ENCODE assay signal across 9 cellular contexts in genomic region chr17:62824290-62825135, GRCh38. TPM values are rescaled to one million over a fixed set of nuclear protein-coding genes. Genes with fewer than 3 reads are reported as not detected.
DNase-seq lines count a peak whose midpoint lies in the region; ATAC-seq, FAIRE-seq and TF ChIP-seq lines count a peak whose summit lies in the region.
"Had no signal": no experiment of that assay in that cellular context is flagged by ENCODE, and none has a peak within 500 bp of the region (broad histone marks: within the 10 kb centered on the region; RNA-seq: fewer than 3 reads in every experiment).

No MANE protein-coding gene starts in this region.

- H4K20me1 ChIP-seq in H1 (replicated peaks in 1 of 2; ENCODE audit: control insufficient read depth in 1 of 2, insufficient read depth in 2 of 2, low read length in 2 of 2): no peaks in the 10 kb centered on the region

- no peak overlapping the region for H4K91ac ChIP-seq in H1 (replicated peaks; ENCODE audit: insufficient read length, low read length)

- no peak for TF ChIP-seq EP300 in H1 (IDR thresholded peaks at IDR 0.05; ENCODE audit: borderline replicate concordance in 1 of 2, low read depth in 2 of 2, low read length in 2 of 2)

- peak overlapping the region in 3 of 4 experiments; percentile 3 to 31 (median 10); a peak in 4 of 8 replicates for H3K4me3 ChIP-seq in H1 (ENCODE audit: extremely low read depth in 1 of 4, insufficient read depth in 2 of 4, low read depth in 3 of 4, low read length in 4 of 4)

- H4K5ac ChIP-seq in H1 (ENCODE audit: insufficient read length, low read depth, low read length): no peak overlapping the region

- POLR2A ChIA-PET in H1 (lab: Charles Lee; ENCODE audit: partially characterized antibody): interaction anchor here (0.6 to 1.8 kb wide), 2 partner anchors 40 to 142 kb away, joined by 3 to 5 read pairs; partner anchors contain the start of gene TANC2
- POLR2A ChIA-PET in activated CD8-positive, alpha-beta T cell treated with anti-CD3 and anti-CD28 coated beads for 36 hours (lab: Charles Lee): no interaction called here

- H2BK20ac ChIP-seq in H1 (ENCODE audit: low read length): no peak overlapping the region; the same call in 1 of the 2 replicates

- no peak for ATAC-seq in activated CD8-positive, alpha-beta T cell treated with anti-CD3 and anti-CD28 coated beads for 36 hours
- ATAC-seq in HG03520 (IDR thresholded peaks at IDR 0.05; ENCODE audit: unreplicated experiment): no peak

- no peak overlapping the region for H3K14ac ChIP-seq in H1 (ENCODE audit: insufficient read length)

- H4K8ac ChIP-seq in H1 (ENCODE audit: extremely low read depth, insufficient read depth, low read length): no peak overlapping the region

- TF ChIP-seq POLR2A in H1 (IDR thresholded peaks at IDR 0.05; ENCODE audit: control extremely low read depth in 1 of 2, low read depth in 2 of 2, low read length in 2 of 2): no peak

- H3K4me2 ChIP-seq in H1 (ENCODE audit: insufficient read depth in 1 of 2, low read depth in 2 of 2, low read length in 2 of 2): peak overlapping the region; percentile 49 to 69

- H3K9ac ChIP-seq in H1 (replicated peaks in 1 of 4; ENCODE audit: extremely low read depth in 1 of 4, low read depth in 3 of 4, low read length in 3 of 4): no peak overlapping the region

- no peaks in the 10 kb centered on the region for H3K79me2 ChIP-seq in H1 (ENCODE audit: control insufficient read depth in 1 of 2, insufficient read depth in 2 of 2, low read length in 2 of 2)

- CTCF ChIA-PET in H1 (lab: Charles Lee; ENCODE audit: partially characterized antibody): interaction anchor here (0.6 to 1.3 kb wide), 4 partner anchors 15 to 539 kb away, joined by 3 to 7 read pairs (median 3); no protein-coding TSS in a partner anchor
- CTCF ChIA-PET in activated CD8-positive, alpha-beta T cell treated with anti-CD3 and anti-CD28 coated beads for 36 hours (lab: Charles Lee): no interaction called here

- no peak overlapping the region for H2BK15ac ChIP-seq in H1 (ENCODE audit: low read length)

- peak overlapping the region in 2 of 3 experiments; percentile 33 to 54 for H3K27ac Mint-ChIP-seq in nephron
- no peak overlapping the region for H3K27ac Mint-ChIP-seq in activated CD8-positive, alpha-beta T cell treated with anti-CD3 and anti-CD28 coated beads for 36 hours

- peak in 1 of 2 experiments; percentile 11; a peak in 1 of 4 replicates for TF ChIP-seq RAD21 in H1 (IDR thresholded peaks at IDR 0.05 in 1 of 2, conservative IDR thresholded peaks at IDR 0.05 in 1 of 2; ENCODE audit: low read depth in 2 of 2, low read length in 2 of 2)

- TF ChIP-seq CTCF in H1 (IDR thresholded peaks at IDR 0.05; ENCODE audit: control extremely low read depth in 1 of 3, insufficient read depth in 1 of 3, low read depth in 1 of 3, low read length in 3 of 3) (no peak), nephron (IDR thresholded peaks at IDR 0.05; ENCODE audit: unreplicated experiment in 3 of 3) (no peak)
- no peak for TF ChIP-seq CTCF in activated CD8-positive, alpha-beta T cell treated with anti-CD3 and anti-CD28 coated beads for 36 hours (IDR thresholded peaks at IDR 0.05)

- no peaks in the 10 kb centered on the region for H3K36me3 Mint-ChIP-seq in nephron (ENCODE audit: low read depth)
- no peaks in the 10 kb centered on the region for H3K36me3 Mint-ChIP-seq in activated CD8-positive, alpha-beta T cell treated with anti-CD3 and anti-CD28 coated beads for 36 hours (ENCODE audit: low read depth)

- H2BK12ac ChIP-seq in H1 (ENCODE audit: low read depth, low read length): no peak overlapping the region

- peaks cover 0 to 17% (median 8%) of the 10 kb centered on the region in 4 experiments; a peak in 4 of 7 replicates for H3K4me1 ChIP-seq in H1 (replicated peaks in 1 of 4; ENCODE audit: control insufficient read depth in 3 of 4, insufficient read depth in 4 of 4, low read length in 3 of 4)

- H3K9me3 Mint-ChIP-seq in nephron: no peaks in the 10 kb centered on the region
- H3K9me3 Mint-ChIP-seq in activated CD8-positive, alpha-beta T cell treated with anti-CD3 and anti-CD28 coated beads for 36 hours: no peaks in the 10 kb centered on the region

- DNase-seq in GM03348 (ENCODE audit: low spot score): peak; percentile 88
- peak; percentile 52 to 88 for DNase-seq in NOMO-1 (lab: John Stamatoyannopoulos, UW; ENCODE audit: unreplicated experiment in 2 of 2)
- DNase-seq in H1 (ENCODE audit: low read depth in 1 of 2, low spot score in 2 of 2): peak in 1 of 2 experiments; percentile 79
- no peak for DNase-seq in activated CD8-positive, alpha-beta T cell treated with anti-CD3 and anti-CD28 coated beads for 36 hours
- DNase-seq in NCI-H128 (lab: John Stamatoyannopoulos, UW; ENCODE audit: unreplicated experiment): no peak
- DNase-seq in NCI-H2171 treated with DMSO at 0.1 percent for 48 hours (lab: John Stamatoyannopoulos, UW): no peak

- no peaks in the 10 kb centered on the region for H3K36me3 ChIP-seq in H1 (ENCODE audit: control insufficient read depth in 2 of 4, insufficient read depth in 4 of 4, low read length in 3 of 4)

- 33% methylated on average over 7 of the region's 7 CpGs; no CpG with 5 or more reads in 1 of the 2 experiments for WGBS in H1 (ENCODE audit: extremely low coverage in 1 of 2, insufficient coverage in 1 of 2, insufficient read length in 1 of 2, insufficient replicate concordance in 2 of 2, low coverage in 1 of 2, low lambda C conversion rate in 2 of 2, missing lambda C conversion rate in 1 of 2), 2 experiments

- peak; percentile 69 for FAIRE-seq in H1 (lab: Jason Lieb, UNC)
- FAIRE-seq: G401.6 had no signal

- no peak overlapping the region for H3K23ac ChIP-seq in H1 (ENCODE audit: insufficient read length)

- no peak overlapping the region for H2AK5ac ChIP-seq in H1 (ENCODE audit: low read depth, low read length)

- no peak overlapping the region for H2BK5ac ChIP-seq in H1 (ENCODE audit: low read depth, low read length)

- H3K56ac ChIP-seq in H1 (replicated peaks; ENCODE audit: insufficient read length, low read depth, low read length): no peak overlapping the region

- no peak overlapping the region for H2BK120ac ChIP-seq in H1 (replicated peaks; ENCODE audit: low read depth, low read length)

- no peaks in the 10 kb centered on the region for H3K9me3 ChIP-seq in H1 (ENCODE audit: insufficient read depth in 2 of 2, low read depth in 1 of 2, low read length in 1 of 2)

- H3K23me2 ChIP-seq in H1 (ENCODE audit: low read depth, low read length): no peaks in the 10 kb centered on the region

- no peak overlapping the region; the same call in 1 of the 2 replicates for H2AFZ ChIP-seq in H1 (ENCODE audit: low read length)

- no peak overlapping the region for H3K4me3 Mint-ChIP-seq in nephron
- H3K4me3 Mint-ChIP-seq in activated CD8-positive, alpha-beta T cell treated with anti-CD3 and anti-CD28 coated beads for 36 hours: no peak overlapping the region

- no peak overlapping the region for H3K27ac ChIP-seq in H1 (ENCODE audit: low read depth, low read length)

- no peak overlapping the region for H3K18ac ChIP-seq in H1 (ENCODE audit: extremely low read depth, low read length)

- peaks cover 48% of the 10 kb centered on the region for H3K4me1 Mint-ChIP-seq in nephron
- peaks cover 3% of the 10 kb centered on the region for H3K4me1 Mint-ChIP-seq in activated CD8-positive, alpha-beta T cell treated with anti-CD3 and anti-CD28 coated beads for 36 hours (ENCODE audit: low read depth)

- no peaks in the 10 kb centered on the region for H3K79me1 ChIP-seq in H1 (ENCODE audit: low read depth, low read length)

- no peaks in the 10 kb centered on the region for H3K27me3 Mint-ChIP-seq in nephron (ENCODE audit: low read depth)
- H3K27me3 Mint-ChIP-seq in activated CD8-positive, alpha-beta T cell treated with anti-CD3 and anti-CD28 coated beads for 36 hours: peaks cover 3% of the 10 kb centered on the region

- H3K27me3 ChIP-seq in H1 (replicated peaks in 1 of 4; ENCODE audit: control insufficient read depth in 3 of 4, extremely low read depth in 1 of 4, insufficient read depth in 3 of 4, low read length in 3 of 4): no peaks in the 10 kb centered on the region

- intact Hi-C loops in activated CD8-positive, alpha-beta T cell treated with anti-CD3 and anti-CD28 coated beads for 36 hours (cut with micrococcal nuclease): no loop called here

- no peak overlapping the region for H3K4ac ChIP-seq in H1 (replicated peaks; ENCODE audit: insufficient read length, low read depth, low read length)

RNA-seq across cellular contexts. Expression of gene MARCHF10, which starts 16.4 kb away (rescaled TPM):
- total RNA-seq in H1 (2021; fragmentation: NEBNext Ultra II Directional; extraction: Animal tissue kit (Norgen Biotek cat#: 25700)): 0.48 and 1.1 TPM in 2 replicates
- polyA plus RNA-seq in H1 (2011; rRNA removed): 0.73 and 1.3 TPM in 2 replicates
- polyA plus RNA-seq in H1 (2011; cell fraction: cytosol; rRNA removed): 0.31 TPM
- 0.78 TPM for polyA plus RNA-seq in H1 (2011; cell fraction: nucleus; rRNA removed)
- 0.59 to 1.1 TPM (median 0.63 TPM) in 4 replicates for polyA plus RNA-seq in H1 (2012, experiment 1 of 2)
- 0.81 TPM for polyA plus RNA-seq in H1 (2012, experiment 2 of 2)
- 0.41 TPM for polyA plus RNA-seq in H1 (2013, experiment 1 of 2)
- 0.53 TPM for polyA plus RNA-seq in H1 (2013, experiment 2 of 2)
- polyA minus RNA-seq in H1 (2011; rRNA and poly(A)+ RNA removed): 0.32 TPM in 2 replicates
- not detected for polyA minus RNA-seq in H1 (2011; cell fraction: cytosol; rRNA and poly(A)+ RNA removed)
- polyA minus RNA-seq in H1 (2011; cell fraction: nucleus; rRNA and poly(A)+ RNA removed): 0.80 TPM
- not detected for total RNA-seq in activated CD8-positive, alpha-beta T cell treated with anti-CD3 and anti-CD28 coated beads for 36 hours

Comparison
In these comparisons a context has a peak if more than half of its experiments do, and no peak if none do; other contexts are left out.
1. DNase-seq: peak in GM03348 (single experiment) and NOMO-1 (2 of 2); none in activated CD8-positive, alpha-beta T cell treated with anti-CD3 and anti-CD28 coated beads for 36 hours (single experiment), NCI-H128 (single experiment) and NCI-H2171 treated with DMSO at 0.1 percent for 48 hours (single experiment).